ENCODE assay signal across 8 cellular contexts in the genomic region with DNA sequence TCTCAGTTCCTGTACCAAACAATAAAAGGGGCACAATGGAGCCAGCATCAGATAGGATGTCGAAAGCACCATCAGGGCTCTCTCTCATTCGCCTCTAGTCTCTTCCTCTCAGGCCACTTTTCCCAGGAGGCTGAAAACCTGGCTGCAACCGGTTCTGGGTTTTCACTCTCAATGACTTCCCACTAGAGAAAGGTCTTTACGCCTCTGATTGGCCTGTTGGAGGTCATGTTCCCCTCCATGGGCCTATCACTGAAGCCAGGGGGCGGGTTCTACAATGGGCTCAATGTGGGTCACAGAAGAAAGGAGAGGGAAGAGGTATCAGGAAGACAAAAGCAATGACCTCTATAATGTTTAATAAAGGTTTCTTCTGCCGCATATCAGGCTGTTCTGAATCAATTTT. TPM values are rescaled to one million over a fixed set of nuclear protein-coding genes. Genes with fewer than 3 reads are reported as not detected.
DNase-seq lines count a peak whose midpoint lies in the region; ATAC-seq and TF ChIP-seq lines count a peak whose summit lies in the region.

No MANE protein-coding gene starts in this region.

- H3K27me3 ChIP-seq in HCT116 (ENCODE audit: insufficient read depth, low read length): no peaks in the 10 kb centered on the region

- ATAC-seq in HCT116: peak; percentile 80
- ATAC-seq in left ventricle myocardium superior: peak; percentile 97
- ATAC-seq in stimulated activated naive B cell treated with anti-CD40 and anti-IgM and Interleukin-4, amounts not matched to agents 10 μg/mL and 1 μg/mL and 100 μg/mL, for 72 hours (replicated peaks): peak in 1 of 2 donors; percentile 58
- ATAC-seq in GM18861 (IDR thresholded peaks at IDR 0.05; ENCODE audit: unreplicated experiment): no peak
- no peak for ATAC-seq in GM21717 (IDR thresholded peaks at IDR 0.05; ENCODE audit: unreplicated experiment)
- ATAC-seq in GM18505 (IDR thresholded peaks at IDR 0.05; ENCODE audit: unreplicated experiment): no peak

- DNase-seq in HCT116 (ENCODE audit: low read depth, low spot score) (no peak), RWPE1 (ENCODE audit: low spot score) (peak; percentile 39), left ventricle myocardium superior (peak; percentile 82), GM19240 (ENCODE audit: insufficient read length, low spot score) (no peak)
- no peak for DNase-seq in stimulated activated naive B cell treated with anti-CD40 and anti-IgM and Interleukin-4, amounts not matched to agents 10 μg/mL and 1 μg/mL and 100 μg/mL, for 72 hours

- H3K27me3 Mint-ChIP-seq in stimulated activated naive B cell treated with anti-CD40 and anti-IgM and Interleukin-4, amounts not matched to agents 10 μg/mL and 1 μg/mL and 100 μg/mL, for 72 hours: no peaks in the 10 kb centered on the region

- H3K9ac ChIP-seq in HCT116 (ENCODE audit: low read length): no peak overlapping the region

- BruUV-seq in HCT116 (replicated peaks; lab: Mats Ljungman, UMichigan): no TSS peak

- peaks cover 2 to 14% of the 10 kb centered on the region in 2 donors for H3K36me3 Mint-ChIP-seq in stimulated activated naive B cell treated with anti-CD40 and anti-IgM and Interleukin-4, amounts not matched to agents 10 μg/mL and 1 μg/mL and 100 μg/mL, for 72 hours

- no peaks in the 10 kb centered on the region for H3K9me2 ChIP-seq in HCT116 (ENCODE audit: insufficient read depth)

- intact Hi-C loops in HCT116 (cut with micrococcal nuclease): no loop called here
- intact Hi-C loops in left ventricle myocardium superior (cut with micrococcal nuclease): no loop called here

- POLR2A ChIA-PET in HCT116 (lab: Charles Lee): no interaction called here
- POLR2A ChIA-PET in RWPE1 (lab: Yijun Ruan, JAX; ENCODE audit: low non-redundant PET): no interaction called here

- H3K9me3 ChIP-seq in HCT116 (ENCODE audit: control insufficient read depth in 1 of 2, insufficient read depth in 1 of 2, low read depth in 1 of 2, low read length in 2 of 2): no peaks in the 10 kb centered on the region

- H2AFZ ChIP-seq in HCT116 (ENCODE audit: low read depth, low read length, poor library complexity, severe bottlenecking): no peak overlapping the region

- no peak overlapping the region for H3K27ac ChIP-seq in HCT116 (ENCODE audit: low read depth, low read length)
- no peak overlapping the region for H3K27ac ChIP-seq in RWPE1

- H3K79me2 ChIP-seq in HCT116 (ENCODE audit: insufficient read depth, low read length): peaks cover 54% of the 10 kb centered on the region

- TF ChIP-seq CTCF in HCT116 (IDR thresholded peaks at IDR 0.05 in 2 of 3, conservative IDR thresholded peaks at IDR 0.05 in 1 of 3; ENCODE audit: borderline replicate concordance in 1 of 3, insufficient read depth in 1 of 3, low read depth in 2 of 3, low read length in 2 of 3) (no peak), RWPE1 (conservative IDR thresholded peaks at IDR 0.05; ENCODE audit: low read depth) (no peak)

- H3K4me3 Mint-ChIP-seq in stimulated activated naive B cell treated with anti-CD40 and anti-IgM and Interleukin-4, amounts not matched to agents 10 μg/mL and 1 μg/mL and 100 μg/mL, for 72 hours: peak overlapping the region; percentile 28 to 39

- no peak overlapping the region for H3K27ac Mint-ChIP-seq in stimulated activated naive B cell treated with anti-CD40 and anti-IgM and Interleukin-4, amounts not matched to agents 10 μg/mL and 1 μg/mL and 100 μg/mL, for 72 hours

- peaks cover 0 to 10% of the 10 kb centered on the region in 2 experiments; a peak in 1 of 4 replicates for H3K4me1 ChIP-seq in HCT116 (ENCODE audit: control insufficient read depth in 1 of 2, insufficient read depth in 2 of 2, low read length in 2 of 2)

- peaks cover 26 to 39% of the 10 kb centered on the region in 2 donors for H3K4me1 Mint-ChIP-seq in stimulated activated naive B cell treated with anti-CD40 and anti-IgM and Interleukin-4, amounts not matched to agents 10 μg/mL and 1 μg/mL and 100 μg/mL, for 72 hours

- no peak overlapping the region for H3K4me3 ChIP-seq in HCT116 (replicated peaks in 1 of 2; ENCODE audit: low read depth in 1 of 2, low read length in 2 of 2)

- H3K4me2 ChIP-seq in HCT116 (ENCODE audit: low read length): no peak overlapping the region

- H3K36me3 ChIP-seq in HCT116 (ENCODE audit: control insufficient read depth in 1 of 2, insufficient read depth in 2 of 2, low read length in 2 of 2): no peaks in the 10 kb centered on the region

- no peaks in the 10 kb centered on the region for H4K20me1 ChIP-seq in HCT116 (ENCODE audit: insufficient read depth)

- H3K9me3 Mint-ChIP-seq in stimulated activated naive B cell treated with anti-CD40 and anti-IgM and Interleukin-4, amounts not matched to agents 10 μg/mL and 1 μg/mL and 100 μg/mL, for 72 hours: peaks cover 1 to 5% of the 10 kb centered on the region in 2 donors

- RAD21 ChIA-PET in HCT116 (lab: Charles Lee; ENCODE audit: low non-redundant PET in 1 of 2, low total read pairs in 2 of 2, uncharacterized antibody in 2 of 2, unreplicated experiment in 2 of 2): no interaction called here

- CTCF ChIA-PET in HCT116 (lab: Charles Lee): no interaction called here
- CTCF ChIA-PET in RWPE1 (lab: Yijun Ruan, JAX): no interaction called here

- TF ChIP-seq RAD21 in HCT116 (IDR thresholded peaks at IDR 0.05; ENCODE audit: low read depth): no peak

- TF ChIP-seq POLR2A in HCT116 (IDR thresholded peaks at IDR 0.05; ENCODE audit: borderline replicate concordance, extremely low read depth, insufficient read depth, insufficient read length) (no peak), GM18505 (IDR thresholded peaks at IDR 0.05; ENCODE audit: borderline replicate concordance, extremely low read depth, insufficient read depth, insufficient read length) (no peak)

TF ChIP-seq in HCT116, 20 proteins besides CTCF, POLR2A, EP300 and RAD21 (continues in another document):
- TF ChIP-seq, protein P1, sequence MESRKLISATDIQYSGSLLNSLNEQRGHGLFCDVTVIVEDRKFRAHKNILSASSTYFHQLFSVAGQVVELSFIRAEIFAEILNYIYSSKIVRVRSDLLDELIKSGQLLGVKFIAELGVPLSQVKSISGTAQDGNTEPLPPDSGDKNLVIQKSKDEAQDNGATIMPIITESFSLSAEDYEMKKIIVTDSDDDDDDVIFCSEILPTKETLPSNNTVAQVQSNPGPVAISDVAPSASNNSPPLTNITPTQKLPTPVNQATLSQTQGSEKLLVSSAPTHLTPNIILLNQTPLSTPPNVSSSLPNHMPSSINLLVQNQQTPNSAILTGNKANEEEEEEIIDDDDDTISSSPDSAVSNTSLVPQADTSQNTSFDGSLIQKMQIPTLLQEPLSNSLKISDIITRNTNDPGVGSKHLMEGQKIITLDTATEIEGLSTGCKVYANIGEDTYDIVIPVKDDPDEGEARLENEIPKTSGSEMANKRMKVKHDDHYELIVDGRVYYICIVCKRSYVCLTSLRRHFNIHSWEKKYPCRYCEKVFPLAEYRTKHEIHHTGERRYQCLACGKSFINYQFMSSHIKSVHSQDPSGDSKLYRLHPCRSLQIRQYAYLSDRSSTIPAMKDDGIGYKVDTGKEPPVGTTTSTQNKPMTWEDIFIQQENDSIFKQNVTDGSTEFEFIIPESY (IDR thresholded peaks at IDR 0.05; ENCODE audit: extremely low read depth, insufficient replicate concordance, low read length): no peak
- TF ChIP-seq EZH2 (IDR thresholded peaks at IDR 0.05) (no peak), EZH2phosphoT487 (IDR thresholded peaks at IDR 0.05; ENCODE audit: borderline replicate concordance) (no peak), TCF7L2 (IDR thresholded peaks at IDR 0.05; ENCODE audit: borderline replicate concordance, extremely low read depth, insufficient read depth, insufficient read length) (no peak), FOSL1 (IDR thresholded peaks at IDR 0.05; ENCODE audit: low read depth) (no peak), ZFX (IDR thresholded peaks at IDR 0.05) (no peak), ELF1 (IDR thresholded peaks at IDR 0.05; ENCODE audit: borderline replicate concordance, low read depth) (no peak), JUND (IDR thresholded peaks at IDR 0.05) (no peak), SP1 (IDR thresholded peaks at IDR 0.05; ENCODE audit: low read depth) (no peak), POLR2AphosphoS5 (IDR thresholded peaks at IDR 0.05; ENCODE audit: low read depth, low read length) (no peak), CBX3 (IDR thresholded peaks at IDR 0.05; ENCODE audit: low read depth) (no peak)
- TF ChIP-seq, protein P2, sequence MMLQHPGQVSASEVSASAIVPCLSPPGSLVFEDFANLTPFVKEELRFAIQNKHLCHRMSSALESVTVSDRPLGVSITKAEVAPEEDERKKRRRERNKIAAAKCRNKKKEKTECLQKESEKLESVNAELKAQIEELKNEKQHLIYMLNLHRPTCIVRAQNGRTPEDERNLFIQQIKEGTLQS (IDR thresholded peaks at IDR 0.05): no peak
- TF ChIP-seq, protein P3, sequence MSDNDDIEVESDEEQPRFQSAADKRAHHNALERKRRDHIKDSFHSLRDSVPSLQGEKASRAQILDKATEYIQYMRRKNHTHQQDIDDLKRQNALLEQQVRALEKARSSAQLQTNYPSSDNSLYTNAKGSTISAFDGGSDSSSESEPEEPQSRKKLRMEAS (IDR thresholded peaks at IDR 0.05): no peak
- TF ChIP-seq, protein P4, sequence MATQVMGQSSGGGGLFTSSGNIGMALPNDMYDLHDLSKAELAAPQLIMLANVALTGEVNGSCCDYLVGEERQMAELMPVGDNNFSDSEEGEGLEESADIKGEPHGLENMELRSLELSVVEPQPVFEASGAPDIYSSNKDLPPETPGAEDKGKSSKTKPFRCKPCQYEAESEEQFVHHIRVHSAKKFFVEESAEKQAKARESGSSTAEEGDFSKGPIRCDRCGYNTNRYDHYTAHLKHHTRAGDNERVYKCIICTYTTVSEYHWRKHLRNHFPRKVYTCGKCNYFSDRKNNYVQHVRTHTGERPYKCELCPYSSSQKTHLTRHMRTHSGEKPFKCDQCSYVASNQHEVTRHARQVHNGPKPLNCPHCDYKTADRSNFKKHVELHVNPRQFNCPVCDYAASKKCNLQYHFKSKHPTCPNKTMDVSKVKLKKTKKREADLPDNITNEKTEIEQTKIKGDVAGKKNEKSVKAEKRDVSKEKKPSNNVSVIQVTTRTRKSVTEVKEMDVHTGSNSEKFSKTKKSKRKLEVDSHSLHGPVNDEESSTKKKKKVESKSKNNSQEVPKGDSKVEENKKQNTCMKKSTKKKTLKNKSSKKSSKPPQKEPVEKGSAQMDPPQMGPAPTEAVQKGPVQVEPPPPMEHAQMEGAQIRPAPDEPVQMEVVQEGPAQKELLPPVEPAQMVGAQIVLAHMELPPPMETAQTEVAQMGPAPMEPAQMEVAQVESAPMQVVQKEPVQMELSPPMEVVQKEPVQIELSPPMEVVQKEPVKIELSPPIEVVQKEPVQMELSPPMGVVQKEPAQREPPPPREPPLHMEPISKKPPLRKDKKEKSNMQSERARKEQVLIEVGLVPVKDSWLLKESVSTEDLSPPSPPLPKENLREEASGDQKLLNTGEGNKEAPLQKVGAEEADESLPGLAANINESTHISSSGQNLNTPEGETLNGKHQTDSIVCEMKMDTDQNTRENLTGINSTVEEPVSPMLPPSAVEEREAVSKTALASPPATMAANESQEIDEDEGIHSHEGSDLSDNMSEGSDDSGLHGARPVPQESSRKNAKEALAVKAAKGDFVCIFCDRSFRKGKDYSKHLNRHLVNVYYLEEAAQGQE (IDR thresholded peaks at IDR 0.05; ENCODE audit: low read depth): no peak

RNA-seq across cellular contexts. Expression of a gene that starts 29.3 kb away (rescaled TPM):
- total RNA-seq in HCT116 (2021; ENCODE audit: unreplicated experiment) (19.1 TPM), left ventricle myocardium superior (13.8 TPM)
- polyA plus RNA-seq in HCT116 (2012): 12.0 and 20.0 TPM in 2 replicates

Comparison
In these comparisons a context has a peak if more than half of its experiments do, and no peak if none do; other contexts are left out.
1. ATAC-seq: peak in HCT116 (single experiment) and left ventricle myocardium superior (single experiment); none in GM18861 (single experiment), GM21717 (single experiment) and GM18505 (single experiment).
2. DNase-seq: peak in RWPE1 (single experiment) and left ventricle myocardium superior (single experiment); none in HCT116 (single experiment), stimulated activated naive B cell treated with anti-CD40 and anti-IgM and Interleukin-4, amounts not matched to agents 10 μg/mL and 1 μg/mL and 100 μg/mL, for 72 hours (single experiment) and GM19240 (single experiment).